ENCODE assay signal across 1 cellular context in the genomic region with DNA sequence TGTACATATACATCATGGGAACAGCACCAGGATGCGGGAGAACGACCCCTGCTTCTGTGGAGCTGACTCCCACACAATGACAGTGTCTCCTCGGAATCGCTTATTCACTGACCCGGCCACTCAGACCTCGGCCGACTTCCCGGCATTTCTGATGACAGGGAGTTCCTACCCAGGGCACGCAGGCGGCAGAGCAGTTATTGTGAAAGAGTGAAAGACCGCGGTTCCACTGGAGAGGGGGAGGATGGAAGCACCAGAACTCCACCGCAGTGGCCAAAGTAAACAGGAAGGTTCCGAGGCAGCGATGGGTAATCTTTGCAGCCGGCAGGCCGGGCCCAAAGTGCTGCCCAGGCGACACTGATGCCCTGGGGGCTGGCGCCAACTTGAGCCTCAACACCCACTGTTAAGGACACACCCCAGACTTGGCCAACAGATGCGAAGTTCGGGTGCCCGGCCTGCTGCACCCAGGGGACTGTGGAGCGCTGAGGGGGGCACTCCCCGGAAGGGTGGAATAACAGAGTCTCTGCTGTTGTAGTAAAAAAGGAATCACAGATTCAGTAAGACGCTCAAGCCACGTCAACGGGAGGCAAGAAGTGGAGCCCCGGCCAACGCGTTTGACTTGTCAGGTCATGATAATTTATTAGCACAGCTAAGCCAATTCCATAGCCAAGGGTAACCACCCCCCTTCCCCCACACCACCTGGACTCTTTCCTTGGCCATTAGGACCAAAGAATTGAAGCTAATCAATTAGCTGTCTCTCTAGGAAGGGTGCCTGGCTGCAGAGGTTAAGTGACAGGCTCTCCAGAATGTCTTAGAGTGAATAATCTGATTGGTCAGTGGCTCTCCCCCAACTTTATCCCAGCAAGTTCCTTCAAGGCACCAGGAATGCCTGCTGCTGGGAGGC.
TF ChIP-seq lines count a peak whose summit lies in the region.

No MANE protein-coding gene starts in this region.

TF ChIP-seq in HepG2, 621 proteins besides CTCF, POLR2A, EP300 and RAD21 (continued from another document):
- TF ChIP-seq, protein P1, sequence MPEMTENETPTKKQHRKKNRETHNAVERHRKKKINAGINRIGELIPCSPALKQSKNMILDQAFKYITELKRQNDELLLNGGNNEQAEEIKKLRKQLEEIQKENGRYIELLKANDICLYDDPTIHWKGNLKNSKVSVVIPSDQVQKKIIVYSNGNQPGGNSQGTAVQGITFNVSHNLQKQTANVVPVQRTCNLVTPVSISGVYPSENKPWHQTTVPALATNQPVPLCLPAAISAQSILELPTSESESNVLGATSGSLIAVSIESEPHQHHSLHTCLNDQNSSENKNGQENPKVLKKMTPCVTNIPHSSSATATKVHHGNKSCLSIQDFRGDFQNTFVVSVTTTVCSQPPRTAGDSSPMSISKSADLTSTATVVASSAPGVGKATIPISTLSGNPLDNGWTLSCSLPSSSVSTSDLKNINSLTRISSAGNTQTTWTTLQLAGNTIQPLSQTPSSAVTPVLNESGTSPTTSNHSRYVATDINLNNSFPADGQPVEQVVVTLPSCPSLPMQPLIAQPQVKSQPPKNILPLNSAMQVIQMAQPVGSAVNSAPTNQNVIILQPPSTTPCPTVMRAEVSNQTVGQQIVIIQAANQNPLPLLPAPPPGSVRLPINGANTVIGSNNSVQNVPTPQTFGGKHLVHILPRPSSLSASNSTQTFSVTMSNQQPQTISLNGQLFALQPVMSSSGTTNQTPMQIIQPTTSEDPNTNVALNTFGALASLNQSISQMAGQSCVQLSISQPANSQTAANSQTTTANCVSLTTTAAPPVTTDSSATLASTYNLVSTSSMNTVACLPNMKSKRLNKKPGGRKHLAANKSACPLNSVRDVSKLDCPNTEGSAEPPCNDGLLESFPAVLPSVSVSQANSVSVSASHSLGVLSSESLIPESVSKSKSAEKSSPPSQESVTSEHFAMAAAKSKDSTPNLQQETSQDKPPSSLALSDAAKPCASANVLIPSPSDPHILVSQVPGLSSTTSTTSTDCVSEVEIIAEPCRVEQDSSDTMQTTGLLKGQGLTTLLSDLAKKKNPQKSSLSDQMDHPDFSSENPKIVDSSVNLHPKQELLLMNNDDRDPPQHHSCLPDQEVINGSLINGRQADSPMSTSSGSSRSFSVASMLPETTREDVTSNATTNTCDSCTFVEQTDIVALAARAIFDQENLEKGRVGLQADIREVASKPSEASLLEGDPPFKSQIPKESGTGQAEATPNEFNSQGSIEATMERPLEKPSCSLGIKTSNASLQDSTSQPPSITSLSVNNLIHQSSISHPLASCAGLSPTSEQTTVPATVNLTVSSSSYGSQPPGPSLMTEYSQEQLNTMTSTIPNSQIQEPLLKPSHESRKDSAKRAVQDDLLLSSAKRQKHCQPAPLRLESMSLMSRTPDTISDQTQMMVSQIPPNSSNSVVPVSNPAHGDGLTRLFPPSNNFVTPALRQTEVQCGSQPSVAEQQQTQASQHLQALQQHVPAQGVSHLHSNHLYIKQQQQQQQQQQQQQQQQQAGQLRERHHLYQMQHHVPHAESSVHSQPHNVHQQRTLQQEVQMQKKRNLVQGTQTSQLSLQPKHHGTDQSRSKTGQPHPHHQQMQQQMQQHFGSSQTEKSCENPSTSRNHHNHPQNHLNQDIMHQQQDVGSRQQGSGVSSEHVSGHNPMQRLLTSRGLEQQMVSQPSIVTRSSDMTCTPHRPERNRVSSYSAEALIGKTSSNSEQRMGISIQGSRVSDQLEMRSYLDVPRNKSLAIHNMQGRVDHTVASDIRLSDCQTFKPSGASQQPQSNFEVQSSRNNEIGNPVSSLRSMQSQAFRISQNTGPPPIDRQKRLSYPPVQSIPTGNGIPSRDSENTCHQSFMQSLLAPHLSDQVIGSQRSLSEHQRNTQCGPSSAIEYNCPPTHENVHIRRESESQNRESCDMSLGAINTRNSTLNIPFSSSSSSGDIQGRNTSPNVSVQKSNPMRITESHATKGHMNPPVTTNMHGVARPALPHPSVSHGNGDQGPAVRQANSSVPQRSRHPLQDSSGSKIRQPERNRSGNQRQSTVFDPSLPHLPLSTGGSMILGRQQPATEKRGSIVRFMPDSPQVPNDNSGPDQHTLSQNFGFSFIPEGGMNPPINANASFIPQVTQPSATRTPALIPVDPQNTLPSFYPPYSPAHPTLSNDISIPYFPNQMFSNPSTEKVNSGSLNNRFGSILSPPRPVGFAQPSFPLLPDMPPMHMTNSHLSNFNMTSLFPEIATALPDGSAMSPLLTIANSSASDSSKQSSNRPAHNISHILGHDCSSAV (CRISPR knock-in tag; IDR thresholded peaks at IDR 0.05; ENCODE audit: borderline replicate concordance), result no peak
- TF ChIP-seq SOX6 (IDR thresholded peaks at IDR 0.05) (no peak), SOX6 (CRISPR knock-in tag; IDR thresholded peaks at IDR 0.05) (peak; percentile 67), SATB2 (CRISPR knock-in tag; IDR thresholded peaks at IDR 0.05) (no peak), MAFG (CRISPR knock-in tag; IDR thresholded peaks at IDR 0.05) (no peak), ZNF326 (CRISPR knock-in tag; IDR thresholded peaks at IDR 0.05; ENCODE audit: borderline replicate concordance) (no peak), TBX3 (IDR thresholded peaks at IDR 0.05; ENCODE audit: borderline replicate concordance) (no peak), ZNF124 (CRISPR knock-in tag; IDR thresholded peaks at IDR 0.05) (0 out of 2 replicates have a peak, but pooled peaks have one; percentile 27), RCOR2 (CRISPR knock-in tag; IDR thresholded peaks at IDR 0.05) (0 out of 2 replicates have a peak, but pooled peaks have one; percentile 35), PHF8 (CRISPR knock-in tag; IDR thresholded peaks at IDR 0.05) (peak; percentile 34; the same call in 1 of the 2 replicates), ARID2 (CRISPR knock-in tag; IDR thresholded peaks at IDR 0.05; ENCODE audit: borderline replicate concordance) (peak; percentile 77; the same call in 1 of the 2 replicates), HOXA3 (CRISPR knock-in tag; IDR thresholded peaks at IDR 0.05) (peak; percentile 77), ZFP36L2 (CRISPR knock-in tag; IDR thresholded peaks at IDR 0.05) (no peak), RXRB (CRISPR knock-in tag; IDR thresholded peaks at IDR 0.05; ENCODE audit: borderline replicate concordance) (peak; percentile 69; the same call in 1 of the 2 replicates), ZNF430 (CRISPR knock-in tag; IDR thresholded peaks at IDR 0.05) (peak; percentile 46; the same call in 1 of the 2 replicates)
- TF ChIP-seq, protein P2, sequence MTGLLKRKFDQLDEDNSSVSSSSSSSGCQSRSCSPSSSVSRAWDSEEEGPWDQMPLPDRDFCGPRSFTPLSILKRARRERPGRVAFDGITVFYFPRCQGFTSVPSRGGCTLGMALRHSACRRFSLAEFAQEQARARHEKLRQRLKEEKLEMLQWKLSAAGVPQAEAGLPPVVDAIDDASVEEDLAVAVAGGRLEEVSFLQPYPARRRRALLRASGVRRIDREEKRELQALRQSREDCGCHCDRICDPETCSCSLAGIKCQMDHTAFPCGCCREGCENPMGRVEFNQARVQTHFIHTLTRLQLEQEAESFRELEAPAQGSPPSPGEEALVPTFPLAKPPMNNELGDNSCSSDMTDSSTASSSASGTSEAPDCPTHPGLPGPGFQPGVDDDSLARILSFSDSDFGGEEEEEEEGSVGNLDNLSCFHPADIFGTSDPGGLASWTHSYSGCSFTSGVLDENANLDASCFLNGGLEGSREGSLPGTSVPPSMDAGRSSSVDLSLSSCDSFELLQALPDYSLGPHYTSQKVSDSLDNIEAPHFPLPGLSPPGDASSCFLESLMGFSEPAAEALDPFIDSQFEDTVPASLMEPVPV (CRISPR knock-in tag; IDR thresholded peaks at IDR 0.05), result 0 out of 2 replicates have a peak, but pooled peaks have one; percentile 57
- TF ChIP-seq, protein P3, sequence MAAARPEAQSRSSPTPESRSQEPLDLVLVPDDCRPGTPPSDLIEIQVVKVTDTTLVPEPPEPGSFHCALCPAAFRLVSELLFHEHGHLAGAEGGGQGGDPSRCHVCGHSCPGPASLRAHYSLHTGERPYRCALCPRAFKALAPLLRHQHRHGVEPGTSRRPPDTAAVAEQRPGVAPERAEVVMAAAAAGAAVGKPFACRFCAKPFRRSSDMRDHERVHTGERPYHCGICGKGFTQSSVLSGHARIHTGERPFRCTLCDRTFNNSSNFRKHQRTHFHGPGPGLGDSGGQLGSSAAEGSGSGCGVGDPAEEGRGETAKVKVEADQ (CRISPR knock-in tag; IDR thresholded peaks at IDR 0.05; ENCODE audit: borderline replicate concordance), result no peak
